24 cellular contexts compared by ENCODE assay signal in genomic region chr6:21539621-21540100, GRCh38.
"Had no signal": no experiment of that assay in that cellular context is flagged by ENCODE, and none has a peak within 500 bp of the region (broad histone marks: within the 10 kb centered on the region; RNA-seq: fewer than 3 reads in every experiment).

No MANE protein-coding gene starts in this region.

- DNase-seq: colonic mucosa; dermis blood vessel endothelial cell; erythroblast; foreskin melanocyte; heart right ventricle; hypothalamus; left lung; lower lobe of right lung; naive B cell; occipital lobe; pancreas; retina; right lobe of liver; stimulated activated CD4-positive, alpha-beta T cell treated with anti-CD3 and anti-CD28 coated beads, Interleukin-4, amount 100 ng/mL, for 1 hour; stimulated activated CD8-positive, alpha-beta memory T cell treated with anti-CD3 and anti-CD28 coated beads, Interleukin-4, amount 100 ng/mL, for 48 hours; stimulated activated naive CD8-positive, alpha-beta T cell treated with anti-CD3 and anti-CD28 coated beads, Interleukin-15, Interleukin-2, amounts not matched to agents 100 U/mL and 50 U/mL, for 24 hours; thyroid gland; upper lobe of left lung; uterus had no signal

- ATAC-seq: heart right ventricle; left lung; lower lobe of right lung; pancreas; right lobe of liver; stimulated activated effector memory CD8-positive, alpha-beta T cell treated with anti-CD3 and anti-CD28 coated beads, Interleukin-12 subunit alpha, Interleukin-12 subunit beta, amount 100 ng/mL, for 72 hours; stimulated activated naive CD8-positive, alpha-beta T cell treated with anti-CD3 and anti-CD28 coated beads, Interleukin-15, Interleukin-2, amounts not matched to agents 100 U/mL and 50 U/mL, for 24 hours had no signal

- H3K9me3 ChIP-seq: colonic mucosa, lower lobe of right lung, pancreas, prostate gland, right lobe of liver, suprapubic skin, thyroid gland, upper lobe of left lung, uterus had no signal

- H3K27ac Mint-ChIP-seq: memory B cell; stimulated activated effector memory CD8-positive, alpha-beta T cell treated with anti-CD3 and anti-CD28 coated beads, Interleukin-12 subunit alpha, Interleukin-12 subunit beta, amount 100 ng/mL, for 72 hours had no signal

- H3K27me3 ChIP-seq: colonic mucosa, heart right ventricle, left lung, pancreas, right lobe of liver, suprapubic skin, thyroid gland, upper lobe of left lung, uterus had no signal

- H3K36me3 Mint-ChIP-seq: memory B cell; naive B cell; stimulated activated effector memory CD8-positive, alpha-beta T cell treated with anti-CD3 and anti-CD28 coated beads, Interleukin-12 subunit alpha, Interleukin-12 subunit beta, amount 100 ng/mL, for 72 hours had no signal

- H3K27ac ChIP-seq: colonic mucosa, heart right ventricle, left lung, lower lobe of right lung, prostate gland, right lobe of liver, suprapubic skin, thyroid gland, upper lobe of left lung, uterus had no signal

- H3K4me1 ChIP-seq: colonic mucosa, heart right ventricle, left lung, lower lobe of right lung, prostate gland, right lobe of liver, suprapubic skin, thyroid gland, upper lobe of left lung, uterus had no signal

- H3K9me3 Mint-ChIP-seq: memory B cell; stimulated activated effector memory CD8-positive, alpha-beta T cell treated with anti-CD3 and anti-CD28 coated beads, Interleukin-12 subunit alpha, Interleukin-12 subunit beta, amount 100 ng/mL, for 72 hours had no signal

- H3K4me3 ChIP-seq: colonic mucosa, heart right ventricle, left lung, lower lobe of right lung, pancreas, prostate gland, right lobe of liver, suprapubic skin, thyroid gland, upper lobe of left lung, uterus had no signal

- H3K36me3 ChIP-seq: colonic mucosa, heart right ventricle, left lung, lower lobe of right lung, pancreas, prostate gland, right lobe of liver, suprapubic skin, thyroid gland, upper lobe of left lung, uterus had no signal

- H3K4me3 Mint-ChIP-seq: memory B cell; naive B cell; nephron; stimulated activated effector memory CD8-positive, alpha-beta T cell treated with anti-CD3 and anti-CD28 coated beads, Interleukin-12 subunit alpha, Interleukin-12 subunit beta, amount 100 ng/mL, for 72 hours had no signal

- H3K4me1 Mint-ChIP-seq: memory B cell; naive B cell; stimulated activated effector memory CD8-positive, alpha-beta T cell treated with anti-CD3 and anti-CD28 coated beads, Interleukin-12 subunit alpha, Interleukin-12 subunit beta, amount 100 ng/mL, for 72 hours had no signal
